22 cellular contexts compared by ENCODE assay signal in genomic region chr2:109525836-109526235, GRCh38.
"Had no signal": no experiment of that assay in that cellular context is flagged by ENCODE, and none has a peak within 500 bp of the region (broad histone marks: within the 10 kb centered on the region; RNA-seq: fewer than 3 reads in every experiment).

No MANE protein-coding gene starts in this region.

- H3K4me1 ChIP-seq: parathyroid adenoma, right atrium auricular region, tibial artery had no signal

- H3K27me3 ChIP-seq: heart left ventricle, right atrium auricular region, suprapubic skin had no signal

- H3K9ac ChIP-seq: parathyroid adenoma had no signal

- H3K79me2 ChIP-seq: parathyroid adenoma had no signal

- H3K36me3 ChIP-seq: heart left ventricle, right atrium auricular region, suprapubic skin, tibial artery had no signal

- H3K4me3 ChIP-seq: heart left ventricle, right atrium auricular region, suprapubic skin, tibial artery had no signal

- H2AFZ ChIP-seq: parathyroid adenoma had no signal

- H3K9me3 ChIP-seq: heart left ventricle, right atrium auricular region, suprapubic skin, tibial artery had no signal

- H3K27ac ChIP-seq: heart left ventricle, parathyroid adenoma, right atrium auricular region, suprapubic skin, tibial artery had no signal

- ATAC-seq: activated CD8-positive, alpha-beta T cell treated with anti-CD3 and anti-CD28 coated beads for 36 hours; activated T-cell treated with anti-CD3 and anti-CD28 coated beads, Interleukin-2, amount 50 U/mL, for 4 hours; activated T-helper 17 cell treated with anti-CD3 and anti-CD28 coated beads, Interleukin-2, amount 50 U/mL, for 72 hours; esophagus mucosa; heart left ventricle; left colon; naive thymus-derived CD4-positive, alpha-beta T cell; WTC11 had no signal

- DNase-seq: activated CD4-positive, alpha-beta T cell treated with anti-CD3 and anti-CD28 coated beads, Interleukin-2, amount 50 U/mL, for 1 hour; activated CD8-positive, alpha-beta T cell treated with anti-CD3 and anti-CD28 coated beads for 36 hours; activated naive CD4-positive, alpha-beta T cell treated with Interleukin-2 at 50 U/mL for 16 hours; activated T-cell treated with anti-CD3 and anti-CD28 coated beads, Interleukin-2, amount 50 U/mL, for 4 hours; anterior cingulate cortex; foreskin fibroblast; heart left ventricle; hypothalamus; immature natural killer cell; left colon; midbrain; naive thymus-derived CD4-positive, alpha-beta T cell; occipital lobe; stimulated activated naive CD4-positive, alpha-beta T cell; T-helper 2 cell; tibial artery had no signal
